Comparison of ENCODE assay signal across 8 cellular contexts in genomic region chr13:29508130-29508873, GRCh38.
DNase-seq lines count a peak whose midpoint lies in the region; ATAC-seq and TF ChIP-seq lines count a peak whose summit lies in the region.

No MANE protein-coding gene starts in this region.

- peak; percentile 98 for TF ChIP-seq CTCF in GM10266 (IDR thresholded peaks at IDR 0.05; ENCODE audit: control insufficient read depth, insufficient read depth, low read depth, missing control alignments)
- peak; percentile 81 for TF ChIP-seq CTCF in WERI-Rb-1 (IDR thresholded peaks at IDR 0.05; ENCODE audit: low read depth, low read length)

- no peaks in the 10 kb centered on the region for H3K36me3 ChIP-seq in WERI-Rb-1

- in situ Hi-C loops in T47D (cut with HindIII; ENCODE audit: low pct_unique_long_range_greater_than_20kb, low sequenced_read_pairs), result no loop called here

- no peaks in the 10 kb centered on the region for H3K9me3 ChIP-seq in WERI-Rb-1 (ENCODE audit: severe bottlenecking)

- DNase-seq in GM10266 (ENCODE audit: extremely low spot score) (peak; percentile 88), NCI-H2227 (lab: John Stamatoyannopoulos, UW; ENCODE audit: unreplicated experiment) (peak; percentile 81), WERI-Rb-1 (peak; percentile 57), T47D (ENCODE audit: low read depth in 1 of 2, low spot score in 1 of 2) (peak; percentile 78 to 84), iris pigment epithelial cell (ENCODE audit: low read depth) (peak; percentile 73)
- peak; percentile 80 for DNase-seq in stimulated activated CD4-positive, alpha-beta T cell treated with anti-CD3 and anti-CD28 coated beads, Interleukin-15, amount 100 ng/mL, for 24 hours

- H3K27me3 ChIP-seq in WERI-Rb-1 (ENCODE audit: insufficient read depth, low read depth, severe bottlenecking), result no peaks in the 10 kb centered on the region

- no peak overlapping the region for H3K27ac ChIP-seq in WERI-Rb-1

- ATAC-seq in HG02588 (IDR thresholded peaks at IDR 0.05; ENCODE audit: unreplicated experiment) (peak; percentile 71), HG02623 (IDR thresholded peaks at IDR 0.05; ENCODE audit: unreplicated experiment) (no peak)

- H3K4me3 ChIP-seq in WERI-Rb-1 (ENCODE audit: low read depth, low read length), result no peak overlapping the region
